ENCODE assay signal across 24 cellular contexts in genomic region chr4:40826821-40827220, GRCh38.
DNase-seq lines count a peak whose midpoint lies in the region; ATAC-seq, FAIRE-seq and TF ChIP-seq lines count a peak whose summit lies in the region.
"Had no signal": no experiment of that assay in that cellular context is flagged by ENCODE, and none has a peak within 500 bp of the region (broad histone marks: within the 10 kb centered on the region; RNA-seq: fewer than 3 reads in every experiment).

No MANE protein-coding gene starts in this region.

- H3K4me3 ChIP-seq in bronchial epithelial cell (ENCODE audit: low read depth, low read length) (no peak overlapping the region), thyroid gland (replicated peaks in 1 of 3) (no peak overlapping the region), SJCRH30 (no peak overlapping the region)
- H3K4me3 ChIP-seq: A549; BLaER1 treated with 17β-estradiol and CSF1 and Interleukin-3, amounts not matched to agents 10 nM and 100 nM; GM12878 had no signal

- no peak for TF ChIP-seq CTCF in bronchial epithelial cell (IDR thresholded peaks at IDR 0.05; ENCODE audit: insufficient read depth, low read length, severe bottlenecking)
- TF ChIP-seq CTCF in thyroid gland (IDR thresholded peaks at IDR 0.05): no peak

- H3K27ac ChIP-seq in thyroid gland (peak overlapping the region in 1 of 3 donors; percentile 10), SJCRH30 (no peak overlapping the region)
- H3K27ac ChIP-seq: 22Rv1; A549; BLaER1 treated with 17β-estradiol and CSF1 and Interleukin-3, amounts not matched to agents 10 nM and 100 nM had no signal

- ATAC-seq in Right ventricle myocardium superior (ENCODE audit: poor library complexity) (no peak), HG02938 (IDR thresholded peaks at IDR 0.05; ENCODE audit: unreplicated experiment) (no peak)
- ATAC-seq: A549, GM12878 had no signal

- H3K9me3 ChIP-seq in thyroid gland (no peaks in the 10 kb centered on the region), SJCRH30 (replicated peaks) (no peaks in the 10 kb centered on the region)
- H3K9me3 ChIP-seq: A549, BE2C had no signal

- H3K4me1 ChIP-seq in thyroid gland (peaks cover 16 to 21% of the 10 kb centered on the region in 2 donors), SJCRH30 (no peaks in the 10 kb centered on the region)
- H3K4me1 ChIP-seq: A549, BE2C had no signal

- peak; percentile 4 for DNase-seq in cardiac septum (ENCODE audit: low spot score)
- DNase-seq in Right ventricle myocardium superior: no peak
- no peak for DNase-seq in bronchial epithelial cell (ENCODE audit: low read depth)
- peak; percentile 57 to 59 for DNase-seq in thyroid gland
- DNase-seq in SJCRH30: no peak
- DNase-seq: BE2C; CD4-positive, alpha-beta memory T cell; CD4-positive, CD25-positive, alpha-beta regulatory T cell; CD8-positive, alpha-beta memory T cell; COR-L47; DMS 273 treated with DMSO at 0.1 percent for 48 hours; DMS153; DMS53; DMS79; DND-41; EL; GDM1 had no signal

- H3K36me3 ChIP-seq in bronchial epithelial cell (ENCODE audit: control insufficient read depth, insufficient read depth, low read length): peaks cover 17% of the 10 kb centered on the region
- H3K36me3 ChIP-seq in thyroid gland: peaks cover 31 to 44% of the 10 kb centered on the region in 2 donors
- H3K36me3 ChIP-seq in SJCRH30: peaks cover 24% of the 10 kb centered on the region
- H3K36me3 ChIP-seq: BE2C had no signal

- intact Hi-C loops in cardiac septum (cut with DNase I): no loop called here
- intact Hi-C loops in Right ventricle myocardium superior (cut with DNase I): no loop called here
- intact Hi-C loops in thyroid gland (cut with DNase I): no loop called here

- H3K27me3 ChIP-seq in bronchial epithelial cell (ENCODE audit: control insufficient read depth, insufficient read depth, low read length) (no peaks in the 10 kb centered on the region), thyroid gland (no peaks in the 10 kb centered on the region), SJCRH30 (no peaks in the 10 kb centered on the region)
- H3K27me3 ChIP-seq: BE2C; BLaER1 treated with 17β-estradiol and CSF1 and Interleukin-3, amounts not matched to agents 10 nM and 100 nM had no signal

- no peak for TF ChIP-seq POLR2A in thyroid gland (IDR thresholded peaks at IDR 0.05)

- WGBS in thyroid gland, 2 donors: 50 to 73% methylated on average over 5 of the region's 5 CpGs

- FAIRE-seq in bronchial epithelial cell (lab: Jason Lieb, UNC): peak; percentile 58
- FAIRE-seq: A549, GM12878, GM12892, GM18507 had no signal

Comparison
In these comparisons a context has a peak if more than half of its experiments do, and no peak if none do; other contexts are left out.
1. DNase-seq: peak in cardiac septum (single experiment) and thyroid gland (2 of 2); none in Right ventricle myocardium superior (single experiment), bronchial epithelial cell (single experiment) and SJCRH30 (0 of 2).